In genomic region chr1:53739109-53739681, GRCh38 we compare ENCODE assay signal across 8 cellular contexts. TPM values are rescaled to one million over a fixed set of nuclear protein-coding genes. Genes with fewer than 3 reads are reported as not detected.
DNase-seq lines count a peak whose midpoint lies in the region; ATAC-seq and TF ChIP-seq lines count a peak whose summit lies in the region.

GLIS1 (minus strand) TSS chr1:53739164; CDS start chr1:53738064, 1,100 bp downstream.

- peak; percentile 96 for DNase-seq in GM19238 (ENCODE audit: insufficient read length, low spot score)
- peak; percentile 78 for DNase-seq in NCI-H345 (lab: John Stamatoyannopoulos, UW)
- peak; percentile 43 for DNase-seq in activated CD8-positive, alpha-beta memory T cell treated with anti-CD3 and anti-CD28 coated beads, Interleukin-2, amount 50 U/mL, for 4 hours
- peak; percentile 70 to 73 for DNase-seq in erythroblast (lab: John Stamatoyannopoulos, UW)
- DNase-seq in stimulated activated CD8-positive, alpha-beta memory T cell treated with anti-CD3 and anti-CD28 coated beads, Interleukin-4, amount 100 ng/mL, for 24 hours (ENCODE audit: low read depth): peak; percentile 50

- H3K4me1 ChIP-seq in BLaER1 treated with 17β-estradiol and CSF1 and Interleukin-3, amounts not matched to agents 10 nM and 100 nM: peaks cover 6 to 16% (median 10%) of the 10 kb centered on the region in 10 experiments; a peak in 18 of 20 replicates
- H3K4me1 ChIP-seq in mononuclear cell (ENCODE audit: insufficient read depth, low read length): peaks cover 21% of the 10 kb centered on the region

- peak within 1 kb of the TSS; percentile 15 to 68 (median 57); a peak in 17 of 22 replicates for H3K9ac ChIP-seq in BLaER1 treated with 17β-estradiol and CSF1 and Interleukin-3, amounts not matched to agents 10 nM and 100 nM

- no peak within 1 kb of the TSS for H3K27ac ChIP-seq in BLaER1 treated with 17β-estradiol and CSF1 and Interleukin-3, amounts not matched to agents 10 nM and 100 nM

- H3K9me3 ChIP-seq in BLaER1 treated with 17β-estradiol and CSF1 and Interleukin-3, amounts not matched to agents 10 nM and 100 nM (replicated peaks in 1 of 11): peaks cover 16 to 24% (median 18%) of the 10 kb centered on the region in 11 experiments
- no peaks in the 10 kb centered on the region for H3K9me3 ChIP-seq in mononuclear cell (ENCODE audit: low read depth, low read length)

- no peak for TF ChIP-seq POLR2A in erythroblast (IDR thresholded peaks at IDR 0.05; ENCODE audit: low read length)

- peaks cover 48 to 69% (median 58%) of the 10 kb centered on the region in 11 experiments for H3K27me3 ChIP-seq in BLaER1 treated with 17β-estradiol and CSF1 and Interleukin-3, amounts not matched to agents 10 nM and 100 nM
- H3K27me3 ChIP-seq in mononuclear cell (ENCODE audit: insufficient read depth, low read length): peaks cover 64% of the 10 kb centered on the region

- H3K4me3 ChIP-seq in BLaER1 treated with 17β-estradiol and CSF1 and Interleukin-3, amounts not matched to agents 10 nM and 100 nM: peak within 1 kb of the TSS; percentile 57 to 78 (median 69)
- peak within 1 kb of the TSS; percentile 18 for H3K4me3 ChIP-seq in mononuclear cell (ENCODE audit: low read length)

- H3K4me2 ChIP-seq in BLaER1 treated with 17β-estradiol and CSF1 and Interleukin-3, amounts not matched to agents 10 nM and 100 nM: peak within 1 kb of the TSS; percentile 96 to 100 (median 99)

- H3K36me3 ChIP-seq in BLaER1 treated with 17β-estradiol and CSF1 and Interleukin-3, amounts not matched to agents 10 nM and 100 nM: no peaks in the 10 kb centered on the region

- ATAC-seq in HG03196 (IDR thresholded peaks at IDR 0.05; ENCODE audit: unreplicated experiment): peak; percentile 89

- peaks cover 0 to 24% (median 14%) of the 10 kb centered on the region in 11 experiments; a peak in 13 of 22 replicates for H4K20me1 ChIP-seq in BLaER1 treated with 17β-estradiol and CSF1 and Interleukin-3, amounts not matched to agents 10 nM and 100 nM

RNA-seq across cellular contexts. Expression of gene GLIS1, which starts in this region (rescaled TPM):
- not detected for total RNA-seq in mononuclear cell

Comparison
In these comparisons a context has a peak if more than half of its experiments do, and no peak if none do; other contexts are left out.
1. DNase-seq: peak in every context shown above with its lines; median percentile 96 in GM19238; 78 in NCI-H345; 72 in erythroblast; 50 in stimulated activated CD8-positive, alpha-beta memory T cell treated with anti-CD3 and anti-CD28 coated beads, Interleukin-4, amount 100 ng/mL, for 24 hours; 43 in activated CD8-positive, alpha-beta memory T cell treated with anti-CD3 and anti-CD28 coated beads, Interleukin-2, amount 50 U/mL, for 4 hours.